Comparison of ENCODE assay signal across 7 cellular contexts in genomic region chr2:88880441-88880953, GRCh38.
A peak's percentile ranks its signal among the peaks of the same experiment; 100 is the strongest.
DNase-seq lines count a peak whose midpoint lies in the region; ATAC-seq, FAIRE-seq and TF ChIP-seq lines count a peak whose summit lies in the region.

No MANE protein-coding gene starts in this region.

- H3K23me2 ChIP-seq in H9 (ENCODE audit: insufficient read length, low read depth, low read length, poor library complexity, severe bottlenecking): no peaks in the 10 kb centered on the region

- no peak overlapping the region for H2AFZ ChIP-seq in H9 (ENCODE audit: low read length)

- H2BK12ac ChIP-seq in H9 (ENCODE audit: insufficient read length, low read depth, low read length): no peak overlapping the region

- no peak overlapping the region for H3K14ac ChIP-seq in H9 (ENCODE audit: insufficient read depth, low read length)

- no peak overlapping the region for H4K8ac ChIP-seq in H9 (replicated peaks; ENCODE audit: insufficient read length, low read depth, low read length)

- no peaks in the 10 kb centered on the region for H4K20me1 ChIP-seq in H9 (ENCODE audit: control insufficient read depth, insufficient read depth, insufficient read length)

- H2BK20ac ChIP-seq in H9 (ENCODE audit: low read depth, low read length, poor library complexity, severe bottlenecking): no peak overlapping the region

- no peak overlapping the region for H3K23ac ChIP-seq in H9 (ENCODE audit: insufficient read length, low read depth, low read length)

- no peak for ATAC-seq in GM19035 (IDR thresholded peaks at IDR 0.05; ENCODE audit: unreplicated experiment)

- POLR2A ChIA-PET in activated CD4-positive, alpha-beta T cell treated with anti-CD3 and anti-CD28 coated beads, Interleukin-2, amount 10 ng/mL, durations not matched to agents 7 days and 5 days (lab: Charles Lee): no interaction called here

- no peak overlapping the region for H3K18ac ChIP-seq in H9 (ENCODE audit: insufficient read length, low read depth, low read length)

- no peaks in the 10 kb centered on the region for H3K79me2 ChIP-seq in H9 (ENCODE audit: insufficient read depth, low read length)

- no peak overlapping the region for H3K4ac ChIP-seq in H9 (ENCODE audit: low read depth, low read length)

- H4K91ac ChIP-seq in H9 (ENCODE audit: insufficient read length, low read depth, low read length): no peak overlapping the region

- H3K56ac ChIP-seq in H9 (ENCODE audit: insufficient read length, low read depth, low read length): no peak overlapping the region

- no peaks in the 10 kb centered on the region for H3K4me1 Mint-ChIP-seq in H9
- no peaks in the 10 kb centered on the region for H3K4me1 Mint-ChIP-seq in activated CD4-positive, alpha-beta T cell treated with anti-CD3 and anti-CD28 coated beads, Interleukin-2, amount 10 ng/mL, durations not matched to agents 7 days and 5 days

- no peak overlapping the region for H2BK5ac ChIP-seq in H9 (ENCODE audit: insufficient read length, low read length)

- WGBS in H9 (ENCODE audit: extremely low coverage, insufficient read length, low lambda C conversion rate): no CpG with 5 or more reads among the region's 11 CpGs

- peaks cover 65 to 92% of the 10 kb centered on the region in 2 experiments for H3K9me3 Mint-ChIP-seq in H9
- no peaks in the 10 kb centered on the region for H3K9me3 Mint-ChIP-seq in activated CD4-positive, alpha-beta T cell treated with anti-CD3 and anti-CD28 coated beads, Interleukin-2, amount 10 ng/mL, durations not matched to agents 7 days and 5 days

- CTCF ChIA-PET in activated CD4-positive, alpha-beta T cell treated with anti-CD3 and anti-CD28 coated beads, Interleukin-2, amount 10 ng/mL, durations not matched to agents 7 days and 5 days (lab: Charles Lee): interaction anchor here (0.7 to 1.3 kb wide), 5 partner anchors 12 to 73 kb away, joined by 3 to 7 read pairs (median 3); no protein-coding TSS in a partner anchor

- H3K4me1 ChIP-seq in H9 (ENCODE audit: insufficient read depth, low read length): no peaks in the 10 kb centered on the region; the same call in 1 of the 2 replicates

- no peak overlapping the region for H3K27ac Mint-ChIP-seq in H9
- no peak overlapping the region for H3K27ac Mint-ChIP-seq in activated CD4-positive, alpha-beta T cell treated with anti-CD3 and anti-CD28 coated beads, Interleukin-2, amount 10 ng/mL, durations not matched to agents 7 days and 5 days

- no peak overlapping the region for H3K4me3 Mint-ChIP-seq in H9
- no peak overlapping the region for H3K4me3 Mint-ChIP-seq in activated CD4-positive, alpha-beta T cell treated with anti-CD3 and anti-CD28 coated beads, Interleukin-2, amount 10 ng/mL, durations not matched to agents 7 days and 5 days

- H3K27me3 ChIP-seq in H9 (ENCODE audit: insufficient read depth, low read length): no peaks in the 10 kb centered on the region

- no peak overlapping the region for H3K4me2 ChIP-seq in H9 (ENCODE audit: insufficient read depth, insufficient read length, low read length)

- peak; percentile 28 for FAIRE-seq in frontal cortex (lab: Jason Lieb, UNC)

- no peak overlapping the region for H3K27ac ChIP-seq in H9 (ENCODE audit: insufficient read length, low read depth, low read length)

- no peak overlapping the region for H3T11ph ChIP-seq in H9 (ENCODE audit: low read length)

- peaks cover 6% of the 10 kb centered on the region for H3K9me3 ChIP-seq in H9 (ENCODE audit: control insufficient read depth, low read depth, low read length)

- H3K79me1 ChIP-seq in H9 (ENCODE audit: insufficient read depth, low read depth, low read length, poor library complexity, severe bottlenecking): no peaks in the 10 kb centered on the region

- no peak overlapping the region for H4K5ac ChIP-seq in H9 (ENCODE audit: insufficient read length, low read depth, low read length)

- H3K9ac ChIP-seq in H9 (ENCODE audit: extremely low read depth, insufficient read length, low read length): no peak overlapping the region

- H2BK15ac ChIP-seq in H9 (ENCODE audit: low read depth, low read length): no peak overlapping the region

- DNase-seq in DMS153 treated with DMSO at 0.1 percent for 48 hours (lab: John Stamatoyannopoulos, UW; ENCODE audit: unreplicated experiment) (peak; percentile 7), H9 (no peak), NCI-H2107 treated with DMSO at 0.1 percent for 48 hours (lab: John Stamatoyannopoulos, UW; ENCODE audit: unreplicated experiment) (peak; percentile 44), frontal cortex (ENCODE audit: low spot score in 2 of 2) (peak in 1 of 2 donors; percentile 18), pons (ENCODE audit: low spot score) (peak; percentile 83)
- peak; percentile 55 for DNase-seq in activated CD4-positive, alpha-beta T cell treated with anti-CD3 and anti-CD28 coated beads, Interleukin-2, amount 10 ng/mL, durations not matched to agents 7 days and 5 days

- H3K27me3 Mint-ChIP-seq in H9 (ENCODE audit: low read depth): no peaks in the 10 kb centered on the region; the same call in 1 of the 2 replicates
- H3K27me3 Mint-ChIP-seq in activated CD4-positive, alpha-beta T cell treated with anti-CD3 and anti-CD28 coated beads, Interleukin-2, amount 10 ng/mL, durations not matched to agents 7 days and 5 days: peaks cover 11% of the 10 kb centered on the region

- TF ChIP-seq CTCF in H9 (conservative IDR thresholded peaks at IDR 0.05): peak; percentile 71

- peaks cover 0 to 16% (median 0%) of the 10 kb centered on the region in 3 experiments; a peak in 1 of 7 replicates for H3K36me3 Mint-ChIP-seq in H9 (ENCODE audit: insufficient read depth in 1 of 3, low read depth in 3 of 3)
- no peaks in the 10 kb centered on the region for H3K36me3 Mint-ChIP-seq in activated CD4-positive, alpha-beta T cell treated with anti-CD3 and anti-CD28 coated beads, Interleukin-2, amount 10 ng/mL, durations not matched to agents 7 days and 5 days (ENCODE audit: low read depth)

- H2AK5ac ChIP-seq in H9 (ENCODE audit: insufficient read length, low read length): no peak overlapping the region

- H2BK120ac ChIP-seq in H9 (ENCODE audit: low read depth, low read length, poor library complexity, severe bottlenecking): no peak overlapping the region
